In the genomic region with DNA sequence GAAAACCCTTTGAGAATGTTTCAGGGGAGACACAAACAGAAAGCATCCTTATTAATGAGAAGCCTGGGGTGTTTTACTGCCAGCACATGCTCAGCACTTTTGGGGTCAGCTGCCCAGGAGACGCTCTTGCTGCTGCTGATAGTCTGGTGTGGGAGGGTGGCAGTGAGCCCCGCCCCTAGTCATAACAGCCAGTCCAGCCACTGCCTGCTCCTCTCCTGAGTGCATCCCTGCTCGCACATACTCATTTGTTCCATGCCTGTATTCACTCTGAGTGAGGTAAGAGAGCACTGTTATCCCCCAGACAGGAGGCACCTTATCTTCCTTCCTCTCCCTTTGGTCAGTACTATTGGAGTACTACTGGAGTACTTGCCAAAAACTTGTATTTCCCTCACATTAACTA, we compare ENCODE assay signal across 1 cellular context.
A peak's percentile ranks its signal among the peaks of the same experiment; 100 is the strongest.
TF ChIP-seq lines count a peak whose summit lies in the region.

No MANE protein-coding gene starts in this region.

TF ChIP-seq in K562, 482 proteins besides CTCF, POLR2A, EP300 and RAD21:
- TF ChIP-seq ZNF354B (CRISPR knock-in tag; IDR thresholded peaks at IDR 0.05) (no peak), NRF1 (conservative IDR thresholded peaks at IDR 0.05 in 1 of 2, IDR thresholded peaks at IDR 0.05 in 1 of 2) (peak; percentile 41 to 45)
